ENCODE assay signal across 15 cellular contexts in genomic region chrX:120446503-120446902, GRCh38. TPM values are rescaled to one million over a fixed set of nuclear protein-coding genes. Genes with fewer than 3 reads are reported as not detected.
DNase-seq lines count a peak whose midpoint lies in the region; TF ChIP-seq lines count a peak whose summit lies in the region.
"Had no signal": no experiment of that assay in that cellular context is flagged by ENCODE, and none has a peak within 500 bp of the region (broad histone marks: within the 10 kb centered on the region; RNA-seq: fewer than 3 reads in every experiment).

No MANE protein-coding gene starts in this region.

- peaks cover 29% of the 10 kb centered on the region for H3K9me3 Mint-ChIP-seq in endodermal cell
- H3K9me3 Mint-ChIP-seq: activated CD4-positive, alpha-beta T cell treated with anti-CD3 and anti-CD28 coated beads, Interleukin-2, amount 10 ng/mL, durations not matched to agents 24 days and 14 days; activated naive CD4-positive, alpha-beta T cell treated with anti-CD3 and anti-CD28 coated beads, Interleukin-2, amount 50 U/mL, for 24 hours; natural killer cell treated with Interleukin-12 subunit alpha and Interleukin-12 subunit beta and Interleukin-15 and Interleukin-18, amount 100 ng/mL, for 72 hours; stimulated activated naive CD8-positive, alpha-beta T cell treated with anti-CD3 and anti-CD28 coated beads, Interleukin-15, amount 100 ng/mL, for 72 hours had no signal

- H2BK15ac ChIP-seq in neuronal stem cell (ENCODE audit: low read length), result no peak overlapping the region

- H3K4me1 Mint-ChIP-seq in endodermal cell, result peaks cover 4% of the 10 kb centered on the region
- H3K4me1 Mint-ChIP-seq: activated naive CD4-positive, alpha-beta T cell treated with anti-CD3 and anti-CD28 coated beads, Interleukin-2, amount 50 U/mL, for 24 hours; stimulated activated naive CD8-positive, alpha-beta T cell treated with anti-CD3 and anti-CD28 coated beads, Interleukin-15, amount 100 ng/mL, for 72 hours had no signal

- H2BK5ac ChIP-seq in neuronal stem cell (ENCODE audit: low read length), result no peak overlapping the region

- no peak overlapping the region for H2BK120ac ChIP-seq in neuronal stem cell (ENCODE audit: low read depth, low read length)

- no peaks in the 10 kb centered on the region for H3K27me3 Mint-ChIP-seq in endodermal cell (ENCODE audit: insufficient read depth)
- H3K27me3 Mint-ChIP-seq: activated CD4-positive, alpha-beta T cell treated with anti-CD3 and anti-CD28 coated beads, Interleukin-2, amount 10 ng/mL, durations not matched to agents 24 days and 14 days; activated naive CD4-positive, alpha-beta T cell treated with anti-CD3 and anti-CD28 coated beads, Interleukin-2, amount 50 U/mL, for 24 hours; stimulated activated naive CD8-positive, alpha-beta T cell treated with anti-CD3 and anti-CD28 coated beads, Interleukin-15, amount 100 ng/mL, for 72 hours had no signal

- no peaks in the 10 kb centered on the region for H3K9me2 ChIP-seq in OCI-LY7 (ENCODE audit: insufficient read depth, low read length)

- 94 to 97% methylated on average over 2 to 8 of the region's 8 CpGs for WGBS in endodermal cell (ENCODE audit: insufficient coverage in 1 of 2, insufficient read length in 1 of 2), 2 experiments
- no CpG with 5 or more reads among the region's 8 CpGs for WGBS in neuronal stem cell (ENCODE audit: extremely low coverage in 2 of 2, insufficient read length in 2 of 2, insufficient replicate concordance in 1 of 2), 2 donors

- no peak overlapping the region for H3K27ac Mint-ChIP-seq in endodermal cell
- H3K27ac Mint-ChIP-seq: activated CD4-positive, alpha-beta T cell treated with anti-CD3 and anti-CD28 coated beads, Interleukin-2, amount 10 ng/mL, durations not matched to agents 24 days and 14 days; activated naive CD4-positive, alpha-beta T cell treated with anti-CD3 and anti-CD28 coated beads, Interleukin-2, amount 50 U/mL, for 24 hours; natural killer cell treated with Interleukin-12 subunit alpha and Interleukin-12 subunit beta and Interleukin-15 and Interleukin-18, amount 100 ng/mL, for 72 hours had no signal

- no peak overlapping the region for H3K4me3 ChIP-seq in endodermal cell (ENCODE audit: low read length)
- no peak overlapping the region for H3K4me3 ChIP-seq in OCI-LY7 (ENCODE audit: low read depth, low read length, poor library complexity, severe bottlenecking)
- H3K4me3 ChIP-seq in neuronal stem cell (ENCODE audit: low read length in 2 of 2), result no peak overlapping the region

- H3K4me2 ChIP-seq in OCI-LY7 (ENCODE audit: low read length), result no peak overlapping the region
- H3K4me2 ChIP-seq in neuronal stem cell (ENCODE audit: insufficient read depth, low read length, poor library complexity, severe bottlenecking), result no peak overlapping the region

- H3K27me3 ChIP-seq in endodermal cell (ENCODE audit: control insufficient read depth, insufficient read depth, low read length, poor library complexity, severe bottlenecking), result no peaks in the 10 kb centered on the region
- H3K27me3 ChIP-seq in neuronal stem cell (ENCODE audit: control insufficient read depth in 3 of 3, insufficient read depth in 3 of 3, low read depth in 1 of 3, low read length in 3 of 3), result no peaks in the 10 kb centered on the region

- no peak overlapping the region for H3K4ac ChIP-seq in neuronal stem cell (ENCODE audit: low read length)

- H4K8ac ChIP-seq in neuronal stem cell (ENCODE audit: low read depth, low read length), result no peak overlapping the region

- H3K79me2 ChIP-seq in OCI-LY7 (ENCODE audit: insufficient read depth, low read depth, low read length), result no peaks in the 10 kb centered on the region

- H4K20me1 ChIP-seq in OCI-LY7 (ENCODE audit: insufficient read depth, low read length), result no peaks in the 10 kb centered on the region

- no peaks in the 10 kb centered on the region for H3K79me1 ChIP-seq in neuronal stem cell (ENCODE audit: low read depth, low read length)

- H3K4me1 ChIP-seq in endodermal cell (ENCODE audit: control insufficient read depth, insufficient read depth, low read length) (no peaks in the 10 kb centered on the region), OCI-LY7 (ENCODE audit: insufficient read depth, low read length, poor library complexity, severe bottlenecking) (no peaks in the 10 kb centered on the region), neuronal stem cell (ENCODE audit: control insufficient read depth in 2 of 2, insufficient read depth in 1 of 2, low read depth in 1 of 2, low read length in 2 of 2) (no peaks in the 10 kb centered on the region)

- TF ChIP-seq CTCF in endodermal cell (conservative IDR thresholded peaks at IDR 0.05) (peak; percentile 14), OCI-LY7 (conservative IDR thresholded peaks at IDR 0.05; ENCODE audit: low read length) (no peak)

- H3K4me3 Mint-ChIP-seq in endodermal cell, result no peak overlapping the region
- H3K4me3 Mint-ChIP-seq: activated CD4-positive, alpha-beta T cell treated with anti-CD3 and anti-CD28 coated beads, Interleukin-2, amount 10 ng/mL, durations not matched to agents 24 days and 14 days; activated naive CD4-positive, alpha-beta T cell treated with anti-CD3 and anti-CD28 coated beads, Interleukin-2, amount 50 U/mL, for 24 hours; natural killer cell treated with Interleukin-12 subunit alpha and Interleukin-12 subunit beta and Interleukin-15 and Interleukin-18, amount 100 ng/mL, for 72 hours; stimulated activated naive CD8-positive, alpha-beta T cell treated with anti-CD3 and anti-CD28 coated beads, Interleukin-15, amount 100 ng/mL, for 72 hours had no signal

- H3K9me3 ChIP-seq in endodermal cell (ENCODE audit: control insufficient read depth, low read length) (no peaks in the 10 kb centered on the region), OCI-LY7 (ENCODE audit: low read length) (no peaks in the 10 kb centered on the region), neuronal stem cell (replicated peaks in 1 of 2; ENCODE audit: control insufficient read depth in 2 of 2, insufficient read depth in 1 of 2, low read depth in 1 of 2, low read length in 2 of 2) (no peaks in the 10 kb centered on the region)

- DNase-seq in DMS53 (lab: John Stamatoyannopoulos, UW), result peak; percentile 45
- peak; percentile 23 for DNase-seq in NCI-H2196 (lab: John Stamatoyannopoulos, UW; ENCODE audit: unreplicated experiment)
- no peak for DNase-seq in endodermal cell
- peak; percentile 17 for DNase-seq in putamen (ENCODE audit: low spot score)
- DNase-seq in 8988T, result no peak
- no peak for DNase-seq in OCI-LY7 (ENCODE audit: low spot score)
- DNase-seq in iPS-NIHi11 (ENCODE audit: low spot score), result no peak
- DNase-seq in neuronal stem cell (ENCODE audit: low spot score), result no peak
- DNase-seq: activated CD4-positive, alpha-beta T cell treated with anti-CD3 and anti-CD28 coated beads, Interleukin-2, amount 10 ng/mL, durations not matched to agents 24 days and 14 days; Calu3; NCI-H2081 treated with DMSO at 0.1 percent for 48 hours; stimulated activated CD4-positive, alpha-beta T cell treated with anti-CD3 and anti-CD28 coated beads, Interleukin-2, amount 100 ng/mL, for 24 hours; stimulated activated naive CD8-positive, alpha-beta T cell treated with anti-CD3 and anti-CD28 coated beads, Interleukin-15, amount 100 ng/mL, for 72 hours had no signal

- H3K36me3 ChIP-seq in endodermal cell (ENCODE audit: control insufficient read depth, insufficient read depth, low read length), result peaks cover 21% of the 10 kb centered on the region
- H3K36me3 ChIP-seq in OCI-LY7 (ENCODE audit: insufficient read depth, low read length), result peaks cover 69% of the 10 kb centered on the region
- peaks cover 0 to 54% of the 10 kb centered on the region in 2 donors for H3K36me3 ChIP-seq in neuronal stem cell (replicated peaks in 1 of 2; ENCODE audit: control insufficient read depth in 2 of 2, insufficient read depth in 2 of 2, low read length in 2 of 2)

- intact Hi-C loops in OCI-LY7 (cut with micrococcal nuclease; ENCODE audit: unreplicated experiment), result no loop called here

- H2BK12ac ChIP-seq in neuronal stem cell (ENCODE audit: low read length), result no peak overlapping the region

- H3K9ac ChIP-seq in endodermal cell (ENCODE audit: extremely low read depth, low read length, poor library complexity, severe bottlenecking), result no peak overlapping the region
- no peak overlapping the region for H3K9ac ChIP-seq in neuronal stem cell (ENCODE audit: low read depth, low read length, poor library complexity)

- H3K18ac ChIP-seq in neuronal stem cell (ENCODE audit: low read length), result no peak overlapping the region

- H2AFZ ChIP-seq in OCI-LY7 (ENCODE audit: low read length) (no peak overlapping the region), neuronal stem cell (ENCODE audit: low read length) (no peak overlapping the region)

- BruUV-seq in OCI-LY7 (replicated peaks; lab: Mats Ljungman, UMichigan), result no TSS peak

- H3K27ac ChIP-seq in endodermal cell (ENCODE audit: low read depth, low read length) (no peak overlapping the region), OCI-LY7 (ENCODE audit: low read depth, low read length, poor library complexity, severe bottlenecking) (no peak overlapping the region), neuronal stem cell (replicated peaks; ENCODE audit: low read length) (no peak overlapping the region)

- H2AK5ac ChIP-seq in neuronal stem cell (ENCODE audit: low read depth, low read length), result no peak overlapping the region

- POLR2A ChIA-PET in OCI-LY7 (lab: Charles Lee), result interaction anchor here (0.8 kb wide), 1 partner anchor 16 kb away, joined by 3 read pairs; no protein-coding TSS in a partner anchor

- no peak overlapping the region for H3K14ac ChIP-seq in neuronal stem cell (ENCODE audit: low read length)

- CTCF ChIA-PET in OCI-LY7 (lab: Charles Lee; ENCODE audit: unreplicated experiment), result no interaction called here

- peaks cover 17% of the 10 kb centered on the region for H3K36me3 Mint-ChIP-seq in endodermal cell (ENCODE audit: low read depth)
- H3K36me3 Mint-ChIP-seq: natural killer cell treated with Interleukin-12 subunit alpha and Interleukin-12 subunit beta and Interleukin-15 and Interleukin-18, amount 100 ng/mL, for 72 hours had no signal

- H4K91ac ChIP-seq in neuronal stem cell (ENCODE audit: low read depth, low read length, poor library complexity), result no peak overlapping the region

- H3K23ac ChIP-seq in neuronal stem cell (ENCODE audit: low read depth, low read length, poor library complexity), result no peak overlapping the region

RNA-seq across cellular contexts. Expression of gene LAMP2, which starts 22.6 kb away (rescaled TPM):
- total RNA-seq in endodermal cell (10 to 100 TPM; 33.5 to 34.7 TPM), OCI-LY7 (2022) (39.6 and 45.2 TPM in 2 replicates)
- polyA plus RNA-seq in endodermal cell (2013, experiment 1 of 2), result 62.3 TPM
- polyA plus RNA-seq in endodermal cell (2013, experiment 2 of 2), result 60.8 TPM
- total RNA-seq in OCI-LY7 (2014; rRNA removed; shearing (Covaris generic)), result 12.2 and 17.9 TPM in 2 replicates
- polyA plus RNA-seq in neuronal stem cell (2013, experiment 1 of 2), result 16.4 TPM
- 16.9 TPM for polyA plus RNA-seq in neuronal stem cell (2013, experiment 2 of 2)

Comparison
In these comparisons a context has a peak if more than half of its experiments do, and no peak if none do; other contexts are left out.
1. DNase-seq: peak in DMS53 (single experiment), NCI-H2196 (single experiment) and putamen (single experiment); none in endodermal cell (single experiment), 8988T (single experiment), OCI-LY7 (single experiment), iPS-NIHi11 (single experiment) and neuronal stem cell (single experiment).